11 cellular contexts compared by ENCODE assay signal in the genomic region with DNA sequence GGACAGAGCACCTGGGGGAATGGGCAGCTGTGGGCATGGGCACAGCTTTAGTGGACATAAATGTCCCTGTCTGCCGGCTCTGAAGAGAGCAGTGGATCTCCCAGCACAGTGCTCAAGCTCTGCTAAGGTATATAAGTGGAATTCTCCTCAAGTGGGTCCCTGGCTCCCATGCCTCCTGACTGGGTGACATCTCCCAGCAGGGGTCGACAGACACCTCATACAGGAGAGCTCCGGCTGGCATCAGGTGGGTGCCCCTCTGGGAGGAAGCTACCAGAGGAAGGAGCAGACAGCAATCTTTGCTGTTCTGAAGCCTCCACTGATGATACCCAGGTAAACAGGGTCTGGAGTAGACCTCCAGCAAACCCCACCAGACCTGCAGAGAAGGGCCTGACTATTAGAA.
"Had no signal": no experiment of that assay in that cellular context is flagged by ENCODE, and none has a peak within 500 bp of the region (broad histone marks: within the 10 kb centered on the region; RNA-seq: fewer than 3 reads in every experiment).

No MANE protein-coding gene starts in this region.

- H3K4me3 ChIP-seq: GM23248, GM23338, HAP-1 had no signal

- H3K4me2 ChIP-seq: GM23338 had no signal

- H3K4me1 ChIP-seq: HAP-1 had no signal

- ATAC-seq: GM23338, HCT116 had no signal

- H3K27ac ChIP-seq: GM23248 had no signal

- H2AFZ ChIP-seq: GM23248, GM23338 had no signal

- H3K9me3 ChIP-seq: HAP-1 had no signal

- DNase-seq: GM23248, GOT3, H7, H9, HCEC 1CT, HFFc6 had no signal

- FAIRE-seq: H1, H54 had no signal

- H3K36me3 ChIP-seq: HAP-1 had no signal

- H3K9ac ChIP-seq: GM23248 had no signal
